1 cellular context compared by ENCODE assay signal in genomic region chr4:2413821-2414610, GRCh38.
TF ChIP-seq lines count a peak whose summit lies in the region.

No MANE protein-coding gene starts in this region.

TF ChIP-seq in K562, 482 proteins besides CTCF, POLR2A, EP300 and RAD21 (continued from another document and continues in another):
- TF ChIP-seq ETS2 (tag; IDR thresholded peaks at IDR 0.05; ENCODE audit: borderline replicate concordance, poor library complexity, severe bottlenecking) (no peak), RNF2 (IDR thresholded peaks at IDR 0.05) (no peak), CBX2 (IDR thresholded peaks at IDR 0.05; ENCODE audit: insufficient read depth, low read length, poor library complexity, severe bottlenecking) (no peak), ZNF174 (CRISPR knock-in tag; IDR thresholded peaks at IDR 0.05) (no peak), MEIS2 (IDR thresholded peaks at IDR 0.05; ENCODE audit: partially characterized antibody) (peak; percentile 74), POLR2AphosphoS5 (IDR thresholded peaks at IDR 0.05; ENCODE audit: control insufficient read depth, insufficient read depth, low read depth, low read length) (no peak), FOXA3 (CRISPR knock-in tag; conservative IDR thresholded peaks at IDR 0.05 in 1 of 2, IDR thresholded peaks at IDR 0.05 in 1 of 2) (no peak), SIX5 (IDR thresholded peaks at IDR 0.05; ENCODE audit: borderline replicate concordance in 1 of 2, insufficient read depth in 1 of 2, low read depth in 1 of 2, low read length in 2 of 2) (no peak), NR0B1 (IDR thresholded peaks at IDR 0.05; ENCODE audit: partially characterized antibody) (no peak), TAF9B (IDR thresholded peaks at IDR 0.05; ENCODE audit: partially characterized antibody) (no peak), MXI1 (IDR thresholded peaks at IDR 0.05; ENCODE audit: low read depth, low read length) (no peak), ZNF707 (CRISPR knock-in tag; conservative IDR thresholded peaks at IDR 0.05) (no peak), ZNF589 (CRISPR knock-in tag; IDR thresholded peaks at IDR 0.05; ENCODE audit: low read depth) (peak; percentile 63), TFE3 (CRISPR knock-in tag; IDR thresholded peaks at IDR 0.05) (no peak), MIER1 (IDR thresholded peaks at IDR 0.05; ENCODE audit: low read depth) (no peak), RBM17 (IDR thresholded peaks at IDR 0.05; ENCODE audit: borderline replicate concordance, low read depth, low read length) (no peak), NFXL1 (CRISPR knock-in tag; IDR thresholded peaks at IDR 0.05) (no peak), ZNF282 (CRISPR knock-in tag; IDR thresholded peaks at IDR 0.05) (no peak), TRIM25 (IDR thresholded peaks at IDR 0.05; ENCODE audit: borderline replicate concordance) (no peak), EP400 (IDR thresholded peaks at IDR 0.05) (no peak), ZNF75A (CRISPR knock-in tag; IDR thresholded peaks at IDR 0.05) (no peak), ZNF140 (CRISPR knock-in tag; IDR thresholded peaks at IDR 0.05) (no peak), SAP30 (IDR thresholded peaks at IDR 0.05; ENCODE audit: borderline replicate concordance, insufficient read depth, low read depth, low read length, poor library complexity, severe bottlenecking) (no peak), CREBBP (IDR thresholded peaks at IDR 0.05; ENCODE audit: low read depth, low read length) (no peak), CXXC5 (CRISPR knock-in tag; IDR thresholded peaks at IDR 0.05) (peak; percentile 24; the same call in 1 of the 2 replicates), TCF7 (IDR thresholded peaks at IDR 0.05; ENCODE audit: borderline replicate concordance) (no peak), RBM25 (IDR thresholded peaks at IDR 0.05; ENCODE audit: low read depth, low read length, severe bottlenecking) (no peak), ZNF224 (CRISPR knock-in tag; IDR thresholded peaks at IDR 0.05) (no peak), XRCC5 (IDR thresholded peaks at IDR 0.05; ENCODE audit: low read depth, low read length) (no peak), CHD2 (IDR thresholded peaks at IDR 0.05; ENCODE audit: low read depth, low read length) (no peak; the same call in 1 of the 2 replicates), ZNF143 (CRISPR knock-in tag; IDR thresholded peaks at IDR 0.05) (no peak), CHD1 (IDR thresholded peaks at IDR 0.05; ENCODE audit: low read length) (no peak), ETV5 (CRISPR knock-in tag; IDR thresholded peaks at IDR 0.05; ENCODE audit: low read depth) (0 out of 2 replicates have a peak, but pooled peaks have one; percentile 18), SRF (CRISPR knock-in tag; IDR thresholded peaks at IDR 0.05) (no peak; a peak in 1 of 4 replicates), JUN (IDR thresholded peaks at IDR 0.05; ENCODE audit: borderline replicate concordance, low read depth, low read length) (no peak), JUN (CRISPR knock-in tag; IDR thresholded peaks at IDR 0.05; ENCODE audit: borderline replicate concordance) (no peak), ESRRB (CRISPR knock-in tag; IDR thresholded peaks at IDR 0.05; ENCODE audit: borderline replicate concordance) (no peak), PPARD (CRISPR knock-in tag; IDR thresholded peaks at IDR 0.05) (no peak), ELF1 (tag; IDR thresholded peaks at IDR 0.05) (peak; percentile 25; the same call in 1 of the 2 replicates), ZNF175 (CRISPR knock-in tag; IDR thresholded peaks at IDR 0.05; ENCODE audit: low read depth) (peak; percentile 29; the same call in 1 of the 2 replicates), MYNN (IDR thresholded peaks at IDR 0.05) (no peak), MYNN (CRISPR knock-in tag; IDR thresholded peaks at IDR 0.05) (no peak), POLR2H (tag; IDR thresholded peaks at IDR 0.05; ENCODE audit: low read depth) (no peak), ZNF766 (CRISPR knock-in tag; conservative IDR thresholded peaks at IDR 0.05) (no peak), BACH1 (tag; IDR thresholded peaks at IDR 0.05) (peak; percentile 32; the same call in 1 of the 2 replicates), SMAD4 (CRISPR knock-in tag; conservative IDR thresholded peaks at IDR 0.05) (peak; percentile 46; the same call in 1 of the 2 replicates), CC2D1A (IDR thresholded peaks at IDR 0.05) (no peak), ZNF280B (CRISPR knock-in tag; IDR thresholded peaks at IDR 0.05) (no peak), ZBTB17 (CRISPR knock-in tag; IDR thresholded peaks at IDR 0.05) (no peak), E4F1 (CRISPR knock-in tag; IDR thresholded peaks at IDR 0.05; ENCODE audit: borderline replicate concordance) (no peak), CBFA2T2 (conservative IDR thresholded peaks at IDR 0.05) (no peak), NR2C1 (IDR thresholded peaks at IDR 0.05) (no peak), NR2C1 (tag; IDR thresholded peaks at IDR 0.05) (0 out of 2 replicates have a peak, but pooled peaks have one; percentile 20), MAFK (IDR thresholded peaks at IDR 0.05; ENCODE audit: low read length) (no peak), DPF2 (IDR thresholded peaks at IDR 0.05) (no peak), ATF7 (IDR thresholded peaks at IDR 0.05) (no peak), GTF2E2 (tag; IDR thresholded peaks at IDR 0.05) (no peak; the same call in 1 of the 2 replicates), KAT8 (IDR thresholded peaks at IDR 0.05; ENCODE audit: low read depth) (no peak), ZBTB12 (CRISPR knock-in tag; IDR thresholded peaks at IDR 0.05) (0 out of 2 replicates have a peak, but pooled peaks have one; percentile 18), FIP1L1 (IDR thresholded peaks at IDR 0.05; ENCODE audit: low read depth, low read length, poor library complexity, severe bottlenecking) (no peak), PATZ1 (CRISPR knock-in tag; IDR thresholded peaks at IDR 0.05; ENCODE audit: borderline replicate concordance) (no peak), RNF219 (CRISPR knock-in tag; IDR thresholded peaks at IDR 0.05) (no peak), MAFF (IDR thresholded peaks at IDR 0.05; ENCODE audit: low read length) (no peak), PURB (CRISPR knock-in tag; IDR thresholded peaks at IDR 0.05; ENCODE audit: low read depth) (no peak), CCNT2 (IDR thresholded peaks at IDR 0.05; ENCODE audit: borderline replicate concordance, extremely low read depth, insufficient read length, low read depth, low read length) (no peak), HNRNPLL (IDR thresholded peaks at IDR 0.05; ENCODE audit: low read depth, low read length, poor library complexity, severe bottlenecking) (no peak)
